21 cellular contexts compared by ENCODE assay signal in genomic region chr16:86156155-86156554, GRCh38.
DNase-seq lines count a peak whose midpoint lies in the region; ATAC-seq lines count a peak whose summit lies in the region.
"Had no signal": no experiment of that assay in that cellular context is flagged by ENCODE, and none has a peak within 500 bp of the region (broad histone marks: within the 10 kb centered on the region; RNA-seq: fewer than 3 reads in every experiment).

No MANE protein-coding gene starts in this region.

- H3K9me3 ChIP-seq in muscle layer of colon (ENCODE audit: low read length) = no peaks in the 10 kb centered on the region
- H3K9me3 ChIP-seq in stomach smooth muscle (ENCODE audit: control insufficient read depth in 2 of 2, low read length in 2 of 2) = no peaks in the 10 kb centered on the region
- H3K9me3 ChIP-seq: BE2C had no signal

- no peak for ATAC-seq in GM21737 (IDR thresholded peaks at IDR 0.05; ENCODE audit: unreplicated experiment)
- no peak for ATAC-seq in HG03095 (IDR thresholded peaks at IDR 0.05; ENCODE audit: unreplicated experiment)
- ATAC-seq: GM12878 had no signal

- H3K36me3 ChIP-seq in muscle layer of colon (ENCODE audit: insufficient read depth, low read length) (no peaks in the 10 kb centered on the region), rectal smooth muscle tissue (ENCODE audit: control insufficient read depth, insufficient read depth, low read length) (no peaks in the 10 kb centered on the region), stomach smooth muscle (ENCODE audit: control insufficient read depth in 2 of 2, insufficient read depth in 2 of 2, low read length in 2 of 2) (no peaks in the 10 kb centered on the region)
- H3K36me3 ChIP-seq: BE2C, BLaER1 had no signal

- POLR2A ChIA-PET in activated CD4-positive, alpha-beta memory T cell treated with anti-CD3 and anti-CD28 coated beads, Interleukin-2, amount 10 ng/mL, durations not matched to agents 7 days and 5 days (lab: Charles Lee) = no interaction called here

- H3K4me3 ChIP-seq in muscle layer of colon (ENCODE audit: low read depth in 1 of 2, low read length in 2 of 2) (no peak overlapping the region), rectal smooth muscle tissue (ENCODE audit: low read length) (no peak overlapping the region), stomach smooth muscle (ENCODE audit: low read length in 2 of 2) (no peak overlapping the region)
- H3K4me3 ChIP-seq: BLaER1, GM12878 had no signal

- H3K27me3 Mint-ChIP-seq in activated CD4-positive, alpha-beta memory T cell treated with anti-CD3 and anti-CD28 coated beads, Interleukin-2, amount 10 ng/mL, durations not matched to agents 7 days and 5 days = peaks cover 5% of the 10 kb centered on the region

- H3K27ac Mint-ChIP-seq in activated CD4-positive, alpha-beta memory T cell treated with anti-CD3 and anti-CD28 coated beads, Interleukin-2, amount 10 ng/mL, durations not matched to agents 7 days and 5 days = no peak overlapping the region
- H3K27ac Mint-ChIP-seq: CD14-positive monocyte; CD4-positive, alpha-beta memory T cell; CD4-positive, CD25-positive, alpha-beta regulatory T cell; CD8-positive, alpha-beta memory T cell had no signal

- CTCF ChIA-PET in activated CD4-positive, alpha-beta memory T cell treated with anti-CD3 and anti-CD28 coated beads, Interleukin-2, amount 10 ng/mL, durations not matched to agents 7 days and 5 days (lab: Charles Lee) = no interaction called here

- DNase-seq in ELF-1 (ENCODE audit: low read depth, low spot score) (peak; percentile 45), NCI-H2029 (lab: John Stamatoyannopoulos, UW) (no peak)
- no peak for DNase-seq in activated CD4-positive, alpha-beta memory T cell treated with anti-CD3 and anti-CD28 coated beads, Interleukin-2, amount 10 ng/mL, durations not matched to agents 7 days and 5 days
- DNase-seq: ACHN; BE2C; C1 segment of cervical spinal cord; CD4-positive, alpha-beta memory T cell; CD4-positive, CD25-positive, alpha-beta regulatory T cell; CD8-positive, alpha-beta memory T cell; COR-L47; DMS79 treated with DMSO at 0.1 percent for 48 hours; GDM1 had no signal

- H3K4me3 Mint-ChIP-seq in activated CD4-positive, alpha-beta memory T cell treated with anti-CD3 and anti-CD28 coated beads, Interleukin-2, amount 10 ng/mL, durations not matched to agents 7 days and 5 days = no peak overlapping the region
- H3K4me3 Mint-ChIP-seq: CD14-positive monocyte; CD4-positive, alpha-beta memory T cell; CD4-positive, CD25-positive, alpha-beta regulatory T cell; CD8-positive, alpha-beta memory T cell had no signal

- no peak overlapping the region for H3K9ac ChIP-seq in muscle layer of colon (ENCODE audit: low read length)
- H3K9ac ChIP-seq in rectal smooth muscle tissue (ENCODE audit: low read length) = no peak overlapping the region
- peak overlapping the region in 1 of 2 donors; percentile 22 for H3K9ac ChIP-seq in stomach smooth muscle (ENCODE audit: low read length in 2 of 2)
- H3K9ac ChIP-seq: BLaER1 had no signal

- H3K4me1 ChIP-seq in muscle layer of colon (ENCODE audit: insufficient read depth, low read length) (peaks cover 62% of the 10 kb centered on the region), rectal smooth muscle tissue (ENCODE audit: control insufficient read depth, insufficient read depth, low read length) (peaks cover 28% of the 10 kb centered on the region), stomach smooth muscle (ENCODE audit: control insufficient read depth, insufficient read depth, low read length) (peaks cover 43% of the 10 kb centered on the region)
- H3K4me1 ChIP-seq: BE2C had no signal

- H3K27ac ChIP-seq in muscle layer of colon (ENCODE audit: low read depth, low read length) (peak overlapping the region; percentile 45), rectal smooth muscle tissue (ENCODE audit: low read depth, low read length) (peak overlapping the region; percentile 78), stomach smooth muscle (ENCODE audit: low read length) (peak overlapping the region; percentile 37)
- H3K27ac ChIP-seq: 22Rv1, BLaER1 had no signal

- H3K36me3 Mint-ChIP-seq in activated CD4-positive, alpha-beta memory T cell treated with anti-CD3 and anti-CD28 coated beads, Interleukin-2, amount 10 ng/mL, durations not matched to agents 7 days and 5 days (ENCODE audit: low read depth) = no peaks in the 10 kb centered on the region
- H3K36me3 Mint-ChIP-seq: CD14-positive monocyte; CD4-positive, alpha-beta memory T cell; CD4-positive, CD25-positive, alpha-beta regulatory T cell had no signal

- H3K4me1 Mint-ChIP-seq in activated CD4-positive, alpha-beta memory T cell treated with anti-CD3 and anti-CD28 coated beads, Interleukin-2, amount 10 ng/mL, durations not matched to agents 7 days and 5 days = no peaks in the 10 kb centered on the region
- H3K4me1 Mint-ChIP-seq: CD14-positive monocyte had no signal

- peaks cover 7% of the 10 kb centered on the region for H3K9me3 Mint-ChIP-seq in activated CD4-positive, alpha-beta memory T cell treated with anti-CD3 and anti-CD28 coated beads, Interleukin-2, amount 10 ng/mL, durations not matched to agents 7 days and 5 days

- H3K27me3 ChIP-seq in muscle layer of colon (ENCODE audit: control insufficient read depth in 1 of 2, insufficient read depth in 2 of 2, low read length in 2 of 2) (no peaks in the 10 kb centered on the region), rectal smooth muscle tissue (ENCODE audit: control insufficient read depth, insufficient read depth, low read length) (no peaks in the 10 kb centered on the region), stomach smooth muscle (ENCODE audit: control insufficient read depth in 1 of 2, insufficient read depth in 2 of 2, low read length in 2 of 2) (peaks cover 0 to 2% of the 10 kb centered on the region in 2 donors)
- H3K27me3 ChIP-seq: BLaER1 had no signal
